In genomic region chr1:68175621-68176398, GRCh38 we compare ENCODE assay signal across 8 cellular contexts. TPM values are rescaled to one million over a fixed set of nuclear protein-coding genes. Genes with fewer than 3 reads are reported as not detected.
DNase-seq lines count a peak whose midpoint lies in the region; ATAC-seq and TF ChIP-seq lines count a peak whose summit lies in the region.

No MANE protein-coding gene starts in this region.

- POLR2A ChIA-PET in activated CD4-positive, alpha-beta memory T cell treated with anti-CD3 and anti-CD28 coated beads, Interleukin-2, amount 10 ng/mL, durations not matched to agents 7 days and 5 days (lab: Charles Lee) = no interaction called here
- POLR2A ChIA-PET in WTC11 (lab: Charles Lee) = no interaction called here

- H3K27ac ChIP-seq in muscle layer of colon (ENCODE audit: low read depth, low read length) = peak overlapping the region; percentile 64

- no peaks in the 10 kb centered on the region for H3K36me3 Mint-ChIP-seq in activated CD4-positive, alpha-beta memory T cell treated with anti-CD3 and anti-CD28 coated beads, Interleukin-2, amount 10 ng/mL, durations not matched to agents 7 days and 5 days (ENCODE audit: low read depth)
- H3K36me3 Mint-ChIP-seq in WTC11 = no peaks in the 10 kb centered on the region

- H3K4me1 Mint-ChIP-seq in activated CD4-positive, alpha-beta memory T cell treated with anti-CD3 and anti-CD28 coated beads, Interleukin-2, amount 10 ng/mL, durations not matched to agents 7 days and 5 days = peaks cover 2% of the 10 kb centered on the region
- peaks cover 11% of the 10 kb centered on the region for H3K4me1 Mint-ChIP-seq in WTC11

- TF ChIP-seq CTCF in WTC11 (IDR thresholded peaks at IDR 0.05) (no peak), GM13976 (IDR thresholded peaks at IDR 0.05; ENCODE audit: borderline replicate concordance, control extremely low read depth, extremely low read depth, insufficient read depth, missing control alignments) (no peak)

- peaks cover under 1% of the 10 kb centered on the region for H3K9me3 Mint-ChIP-seq in activated CD4-positive, alpha-beta memory T cell treated with anti-CD3 and anti-CD28 coated beads, Interleukin-2, amount 10 ng/mL, durations not matched to agents 7 days and 5 days
- peaks cover 7% of the 10 kb centered on the region for H3K9me3 Mint-ChIP-seq in WTC11

- H3K27ac Mint-ChIP-seq in activated CD4-positive, alpha-beta memory T cell treated with anti-CD3 and anti-CD28 coated beads, Interleukin-2, amount 10 ng/mL, durations not matched to agents 7 days and 5 days = no peak overlapping the region
- no peak overlapping the region for H3K27ac Mint-ChIP-seq in WTC11

- H3K9ac ChIP-seq in muscle layer of colon (ENCODE audit: low read length) = no peak overlapping the region

- H3K27me3 Mint-ChIP-seq in activated CD4-positive, alpha-beta memory T cell treated with anti-CD3 and anti-CD28 coated beads, Interleukin-2, amount 10 ng/mL, durations not matched to agents 7 days and 5 days = no peaks in the 10 kb centered on the region
- no peaks in the 10 kb centered on the region; the same call in 1 of the 2 replicates for H3K27me3 Mint-ChIP-seq in WTC11 (ENCODE audit: low read depth)

- peak; percentile 33 for DNase-seq in EH (ENCODE audit: low read depth)
- DNase-seq in NCI-H510A (lab: John Stamatoyannopoulos, UW) = peak; percentile 88
- peak; percentile 92 for DNase-seq in dermis blood vessel endothelial cell
- no peak for DNase-seq in activated CD4-positive, alpha-beta memory T cell treated with anti-CD3 and anti-CD28 coated beads, Interleukin-2, amount 10 ng/mL, durations not matched to agents 7 days and 5 days
- no peak for DNase-seq in WTC11 (ENCODE audit: low spot score)
- DNase-seq in GM13976 (ENCODE audit: low spot score) = no peak

- no peak overlapping the region for H3K4me3 ChIP-seq in muscle layer of colon (ENCODE audit: low read depth in 1 of 2, low read length in 2 of 2)

- H3K4me3 Mint-ChIP-seq in activated CD4-positive, alpha-beta memory T cell treated with anti-CD3 and anti-CD28 coated beads, Interleukin-2, amount 10 ng/mL, durations not matched to agents 7 days and 5 days = no peak overlapping the region
- H3K4me3 Mint-ChIP-seq in WTC11 = no peak overlapping the region

- no peaks in the 10 kb centered on the region for H3K9me3 ChIP-seq in muscle layer of colon (ENCODE audit: low read length)

- no peak for ATAC-seq in GM21825 (IDR thresholded peaks at IDR 0.05; ENCODE audit: unreplicated experiment)
- ATAC-seq in WTC11 = no peak

- no peaks in the 10 kb centered on the region for H3K36me3 ChIP-seq in muscle layer of colon (ENCODE audit: insufficient read depth, low read length)

- in situ Hi-C loops in GM13976 (cut with MboI; ENCODE audit: low sequenced_read_pairs, unreplicated experiment) = no loop called here

- CTCF ChIA-PET in activated CD4-positive, alpha-beta memory T cell treated with anti-CD3 and anti-CD28 coated beads, Interleukin-2, amount 10 ng/mL, durations not matched to agents 7 days and 5 days (lab: Charles Lee) = no interaction called here
- CTCF ChIA-PET in WTC11 (lab: Charles Lee) = interaction anchor here (1.4 kb wide), 1 partner anchor 56 kb away, joined by 6 read pairs; no protein-coding TSS in a partner anchor

- peaks cover 47% of the 10 kb centered on the region for H3K4me1 ChIP-seq in muscle layer of colon (ENCODE audit: insufficient read depth, low read length)

- no peaks in the 10 kb centered on the region for H3K27me3 ChIP-seq in muscle layer of colon (ENCODE audit: control insufficient read depth in 1 of 2, insufficient read depth in 2 of 2, low read length in 2 of 2)

TF ChIP-seq in WTC11, 78 proteins besides CTCF, POLR2A, EP300 and RAD21:
- TF ChIP-seq RORB (CRISPR knock-in tag; IDR thresholded peaks at IDR 0.05) (no peak), FOXP1 (CRISPR knock-in tag; IDR thresholded peaks at IDR 0.05; ENCODE audit: borderline replicate concordance) (no peak), NFE2L1 (CRISPR knock-in tag; IDR thresholded peaks at IDR 0.05) (no peak), NFATC4 (CRISPR knock-in tag; IDR thresholded peaks at IDR 0.05) (no peak), MXD4 (CRISPR knock-in tag; IDR thresholded peaks at IDR 0.05; ENCODE audit: borderline replicate concordance) (no peak), FOXJ3 (CRISPR knock-in tag; IDR thresholded peaks at IDR 0.05; ENCODE audit: borderline replicate concordance) (no peak), E2F5 (CRISPR knock-in tag; IDR thresholded peaks at IDR 0.05) (no peak), PRRX2 (CRISPR knock-in tag; IDR thresholded peaks at IDR 0.05) (no peak), ESRRA (CRISPR knock-in tag; IDR thresholded peaks at IDR 0.05; ENCODE audit: borderline replicate concordance) (no peak), ZNF232 (CRISPR knock-in tag; IDR thresholded peaks at IDR 0.05) (no peak), GRHL2 (CRISPR knock-in tag; IDR thresholded peaks at IDR 0.05; ENCODE audit: insufficient replicate concordance, severe bottlenecking) (no peak), SMAD3 (CRISPR knock-in tag; IDR thresholded peaks at IDR 0.05; ENCODE audit: borderline replicate concordance) (no peak), MAX (CRISPR knock-in tag; IDR thresholded peaks at IDR 0.05) (no peak), ZNF121 (CRISPR knock-in tag; IDR thresholded peaks at IDR 0.05) (no peak), GABPB1 (CRISPR knock-in tag; IDR thresholded peaks at IDR 0.05) (no peak), ZNF512 (CRISPR knock-in tag; IDR thresholded peaks at IDR 0.05; ENCODE audit: borderline replicate concordance) (no peak), TP53 (CRISPR knock-in tag; IDR thresholded peaks at IDR 0.05) (no peak), ERG (CRISPR knock-in tag; IDR thresholded peaks at IDR 0.05) (no peak), HMGXB4 (CRISPR knock-in tag; IDR thresholded peaks at IDR 0.05) (no peak), ZNF416 (CRISPR knock-in tag; IDR thresholded peaks at IDR 0.05) (no peak)

RNA-seq across cellular contexts. Expression of gene WLS, which starts 56.5 kb away (rescaled TPM):
- total RNA-seq in dermis blood vessel endothelial cell (43.4 and 50.8 TPM in 2 replicates), WTC11 (2021) (4.5 to 5.7 TPM (median 5.3 TPM) in 3 replicates)
- total RNA-seq in activated CD4-positive, alpha-beta memory T cell treated with anti-CD3 and anti-CD28 coated beads, Interleukin-2, amount 10 ng/mL, durations not matched to agents 7 days and 5 days = not detected

Comparison
In these comparisons a context has a peak if more than half of its experiments do, and no peak if none do; other contexts are left out.
1. DNase-seq: peak in EH (single experiment), NCI-H510A (single experiment) and dermis blood vessel endothelial cell (single experiment); none in activated CD4-positive, alpha-beta memory T cell treated with anti-CD3 and anti-CD28 coated beads, Interleukin-2, amount 10 ng/mL, durations not matched to agents 7 days and 5 days (single experiment), WTC11 (single experiment) and GM13976 (single experiment).